1 cellular context compared by ENCODE assay signal in the genomic region with DNA sequence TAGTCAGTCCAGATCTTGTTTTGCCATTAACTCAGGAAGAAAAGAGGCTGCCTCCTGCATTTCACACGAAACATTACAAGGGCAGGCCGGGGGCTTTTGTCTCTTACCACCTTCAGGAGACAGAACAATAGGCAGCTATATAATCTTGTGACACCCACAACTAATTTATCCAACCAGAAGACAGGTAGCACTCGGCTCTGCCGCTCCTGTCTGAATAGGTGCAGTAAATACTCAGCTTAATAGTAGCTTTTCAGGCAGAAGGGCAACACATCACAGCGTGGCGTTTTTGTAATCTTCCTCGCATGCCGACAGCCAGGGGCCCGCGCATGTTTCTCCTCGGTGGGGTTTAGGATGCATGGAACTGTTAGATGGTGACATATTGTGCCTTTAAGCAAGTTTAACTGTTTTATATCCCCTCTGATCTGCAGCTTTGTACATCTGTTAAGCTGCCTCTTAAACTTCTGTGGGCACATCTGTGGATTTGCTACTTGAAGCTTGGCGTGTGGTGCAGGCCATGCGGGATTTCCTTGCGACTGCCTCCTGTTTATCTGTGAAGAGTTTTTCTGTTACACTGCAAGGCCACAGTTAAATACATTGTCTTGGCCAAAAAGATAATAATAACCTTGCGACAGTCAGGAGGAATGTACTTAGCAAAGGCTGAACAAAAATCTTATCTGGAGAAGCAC.
TF ChIP-seq lines count a peak whose summit lies in the region.

No MANE protein-coding gene starts in this region.

TF ChIP-seq in neural cell, 6 proteins besides CTCF, POLR2A, EP300 and RAD21 (continued from another document):
- TF ChIP-seq, protein P1, sequence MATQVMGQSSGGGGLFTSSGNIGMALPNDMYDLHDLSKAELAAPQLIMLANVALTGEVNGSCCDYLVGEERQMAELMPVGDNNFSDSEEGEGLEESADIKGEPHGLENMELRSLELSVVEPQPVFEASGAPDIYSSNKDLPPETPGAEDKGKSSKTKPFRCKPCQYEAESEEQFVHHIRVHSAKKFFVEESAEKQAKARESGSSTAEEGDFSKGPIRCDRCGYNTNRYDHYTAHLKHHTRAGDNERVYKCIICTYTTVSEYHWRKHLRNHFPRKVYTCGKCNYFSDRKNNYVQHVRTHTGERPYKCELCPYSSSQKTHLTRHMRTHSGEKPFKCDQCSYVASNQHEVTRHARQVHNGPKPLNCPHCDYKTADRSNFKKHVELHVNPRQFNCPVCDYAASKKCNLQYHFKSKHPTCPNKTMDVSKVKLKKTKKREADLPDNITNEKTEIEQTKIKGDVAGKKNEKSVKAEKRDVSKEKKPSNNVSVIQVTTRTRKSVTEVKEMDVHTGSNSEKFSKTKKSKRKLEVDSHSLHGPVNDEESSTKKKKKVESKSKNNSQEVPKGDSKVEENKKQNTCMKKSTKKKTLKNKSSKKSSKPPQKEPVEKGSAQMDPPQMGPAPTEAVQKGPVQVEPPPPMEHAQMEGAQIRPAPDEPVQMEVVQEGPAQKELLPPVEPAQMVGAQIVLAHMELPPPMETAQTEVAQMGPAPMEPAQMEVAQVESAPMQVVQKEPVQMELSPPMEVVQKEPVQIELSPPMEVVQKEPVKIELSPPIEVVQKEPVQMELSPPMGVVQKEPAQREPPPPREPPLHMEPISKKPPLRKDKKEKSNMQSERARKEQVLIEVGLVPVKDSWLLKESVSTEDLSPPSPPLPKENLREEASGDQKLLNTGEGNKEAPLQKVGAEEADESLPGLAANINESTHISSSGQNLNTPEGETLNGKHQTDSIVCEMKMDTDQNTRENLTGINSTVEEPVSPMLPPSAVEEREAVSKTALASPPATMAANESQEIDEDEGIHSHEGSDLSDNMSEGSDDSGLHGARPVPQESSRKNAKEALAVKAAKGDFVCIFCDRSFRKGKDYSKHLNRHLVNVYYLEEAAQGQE (IDR thresholded peaks at IDR 0.05; ENCODE audit: borderline replicate concordance) = no peak
